ENCODE assay signal across 8 cellular contexts in the genomic region with DNA sequence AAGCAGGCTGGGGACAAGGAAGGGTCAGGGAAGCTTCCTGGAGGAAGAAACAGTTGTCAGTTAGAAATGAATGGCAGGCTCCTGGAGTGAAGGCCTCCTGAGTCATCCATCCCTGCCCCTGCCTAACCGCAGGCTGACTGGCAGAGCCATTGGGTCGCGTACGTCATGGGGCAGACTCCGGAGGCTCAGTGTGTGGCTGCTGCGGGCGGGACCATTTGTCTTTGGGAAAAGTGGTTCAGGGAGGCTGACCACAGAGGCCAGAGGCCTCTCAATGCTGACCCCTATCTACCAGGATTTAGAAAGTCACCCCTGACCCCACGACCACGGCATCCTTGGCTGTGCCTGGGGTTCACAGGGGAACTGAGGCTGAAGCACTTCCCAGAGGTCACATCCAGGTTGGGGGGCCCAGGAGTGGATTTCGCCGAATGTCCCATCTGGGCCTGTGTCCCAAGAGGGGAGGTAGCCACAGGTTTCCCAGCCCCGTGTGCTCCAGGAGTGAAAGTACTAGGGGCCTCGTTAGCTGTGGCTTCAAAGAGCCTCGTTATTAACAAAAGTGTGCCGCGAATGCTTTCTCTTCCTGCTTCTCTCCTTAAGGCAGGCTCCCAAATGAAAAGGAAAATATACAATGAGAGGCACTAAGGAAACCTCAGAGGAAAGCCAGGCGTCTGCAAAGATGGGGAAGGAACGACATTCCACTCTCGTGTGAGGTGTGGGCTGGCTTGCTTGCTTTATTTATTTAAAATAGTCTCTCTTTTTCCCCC. TPM values are rescaled to one million over a fixed set of nuclear protein-coding genes. Genes with fewer than 3 reads are reported as not detected.
DNase-seq lines count a peak whose midpoint lies in the region; ATAC-seq lines count a peak whose summit lies in the region.

No MANE protein-coding gene starts in this region.

- CTCF ChIA-PET in naive thymus-derived CD4-positive, alpha-beta T cell (lab: Charles Lee) = no interaction called here

- DNase-seq in CMK (ENCODE audit: low read depth) = peak; percentile 56
- DNase-seq in MV-4-11 (lab: John Stamatoyannopoulos, UW) = peak; percentile 91
- DNase-seq in caudate nucleus (lab: John Stamatoyannopoulos, UW) = peak in 17 of 61 donors; percentile 20 to 56 (median 45)
- DNase-seq in naive thymus-derived CD4-positive, alpha-beta T cell = no peak
- no peak for DNase-seq in activated T-cell treated with anti-CD3 and anti-CD28 coated beads, Interleukin-2, amount 50 U/mL, for 72 hours
- DNase-seq in stimulated activated effector memory CD8-positive, alpha-beta T cell treated with anti-CD3 and anti-CD28 coated beads, Interleukin-12 subunit alpha, Interleukin-12 subunit beta, amount 100 ng/mL, for 72 hours (ENCODE audit: low spot score in 2 of 2) = no peak
- DNase-seq in stimulated activated naive B cell treated with anti-CD40 and anti-IgM and Interleukin-4, amounts not matched to agents 10 μg/mL and 1 μg/mL and 100 μg/mL, for 72 hours = no peak

- H3K27me3 Mint-ChIP-seq in naive thymus-derived CD4-positive, alpha-beta T cell = no peaks in the 10 kb centered on the region
- H3K27me3 Mint-ChIP-seq in activated T-cell treated with anti-CD3 and anti-CD28 coated beads, Interleukin-2, amount 50 U/mL, for 72 hours (ENCODE audit: low read depth) = no peaks in the 10 kb centered on the region
- no peaks in the 10 kb centered on the region for H3K27me3 Mint-ChIP-seq in stimulated activated naive B cell treated with anti-CD40 and anti-IgM and Interleukin-4, amounts not matched to agents 10 μg/mL and 1 μg/mL and 100 μg/mL, for 72 hours

- H3K4me1 ChIP-seq in naive thymus-derived CD4-positive, alpha-beta T cell (ENCODE audit: control insufficient read depth in 2 of 2, insufficient read depth in 2 of 2, low read length in 2 of 2) = no peaks in the 10 kb centered on the region

- H3K27ac Mint-ChIP-seq in naive thymus-derived CD4-positive, alpha-beta T cell = no peak overlapping the region
- no peak overlapping the region for H3K27ac Mint-ChIP-seq in activated T-cell treated with anti-CD3 and anti-CD28 coated beads, Interleukin-2, amount 50 U/mL, for 72 hours
- no peak overlapping the region for H3K27ac Mint-ChIP-seq in stimulated activated effector memory CD8-positive, alpha-beta T cell treated with anti-CD3 and anti-CD28 coated beads, Interleukin-12 subunit alpha, Interleukin-12 subunit beta, amount 100 ng/mL, for 72 hours
- H3K27ac Mint-ChIP-seq in stimulated activated naive B cell treated with anti-CD40 and anti-IgM and Interleukin-4, amounts not matched to agents 10 μg/mL and 1 μg/mL and 100 μg/mL, for 72 hours = no peak overlapping the region

- no peak overlapping the region for H3K4me3 Mint-ChIP-seq in naive thymus-derived CD4-positive, alpha-beta T cell
- H3K4me3 Mint-ChIP-seq in activated T-cell treated with anti-CD3 and anti-CD28 coated beads, Interleukin-2, amount 50 U/mL, for 72 hours = no peak overlapping the region
- no peak overlapping the region for H3K4me3 Mint-ChIP-seq in stimulated activated effector memory CD8-positive, alpha-beta T cell treated with anti-CD3 and anti-CD28 coated beads, Interleukin-12 subunit alpha, Interleukin-12 subunit beta, amount 100 ng/mL, for 72 hours
- H3K4me3 Mint-ChIP-seq in stimulated activated naive B cell treated with anti-CD40 and anti-IgM and Interleukin-4, amounts not matched to agents 10 μg/mL and 1 μg/mL and 100 μg/mL, for 72 hours = no peak overlapping the region

- no peaks in the 10 kb centered on the region for H3K9me3 ChIP-seq in naive thymus-derived CD4-positive, alpha-beta T cell (ENCODE audit: control insufficient read depth in 2 of 3, low read length in 3 of 3)

- no peaks in the 10 kb centered on the region for H3K36me3 ChIP-seq in naive thymus-derived CD4-positive, alpha-beta T cell (ENCODE audit: control insufficient read depth in 2 of 3, insufficient read depth in 3 of 3, low read length in 3 of 3)

- H3K9me3 Mint-ChIP-seq in naive thymus-derived CD4-positive, alpha-beta T cell = no peaks in the 10 kb centered on the region
- no peaks in the 10 kb centered on the region for H3K9me3 Mint-ChIP-seq in activated T-cell treated with anti-CD3 and anti-CD28 coated beads, Interleukin-2, amount 50 U/mL, for 72 hours
- H3K9me3 Mint-ChIP-seq in stimulated activated effector memory CD8-positive, alpha-beta T cell treated with anti-CD3 and anti-CD28 coated beads, Interleukin-12 subunit alpha, Interleukin-12 subunit beta, amount 100 ng/mL, for 72 hours = no peaks in the 10 kb centered on the region
- H3K9me3 Mint-ChIP-seq in stimulated activated naive B cell treated with anti-CD40 and anti-IgM and Interleukin-4, amounts not matched to agents 10 μg/mL and 1 μg/mL and 100 μg/mL, for 72 hours = peaks cover 0 to 1% of the 10 kb centered on the region in 2 donors

- no peak overlapping the region for H3K4me3 ChIP-seq in naive thymus-derived CD4-positive, alpha-beta T cell (ENCODE audit: low read length)

- no peaks in the 10 kb centered on the region for H3K36me3 Mint-ChIP-seq in naive thymus-derived CD4-positive, alpha-beta T cell
- H3K36me3 Mint-ChIP-seq in activated T-cell treated with anti-CD3 and anti-CD28 coated beads, Interleukin-2, amount 50 U/mL, for 72 hours (ENCODE audit: insufficient read depth in 2 of 2) = no peaks in the 10 kb centered on the region
- H3K36me3 Mint-ChIP-seq in stimulated activated effector memory CD8-positive, alpha-beta T cell treated with anti-CD3 and anti-CD28 coated beads, Interleukin-12 subunit alpha, Interleukin-12 subunit beta, amount 100 ng/mL, for 72 hours = no peaks in the 10 kb centered on the region
- no peaks in the 10 kb centered on the region for H3K36me3 Mint-ChIP-seq in stimulated activated naive B cell treated with anti-CD40 and anti-IgM and Interleukin-4, amounts not matched to agents 10 μg/mL and 1 μg/mL and 100 μg/mL, for 72 hours

- peak overlapping the region; percentile 81 for H3K27ac ChIP-seq in caudate nucleus (ENCODE audit: low read depth, low read length)
- no peak overlapping the region for H3K27ac ChIP-seq in naive thymus-derived CD4-positive, alpha-beta T cell (ENCODE audit: low read depth, low read length)

- H3K4me1 Mint-ChIP-seq in naive thymus-derived CD4-positive, alpha-beta T cell = peaks cover 0 to 7% (median 0%) of the 10 kb centered on the region in 7 donors
- no peaks in the 10 kb centered on the region for H3K4me1 Mint-ChIP-seq in activated T-cell treated with anti-CD3 and anti-CD28 coated beads, Interleukin-2, amount 50 U/mL, for 72 hours (ENCODE audit: low read depth)
- H3K4me1 Mint-ChIP-seq in stimulated activated effector memory CD8-positive, alpha-beta T cell treated with anti-CD3 and anti-CD28 coated beads, Interleukin-12 subunit alpha, Interleukin-12 subunit beta, amount 100 ng/mL, for 72 hours = peaks cover 6% of the 10 kb centered on the region
- H3K4me1 Mint-ChIP-seq in stimulated activated naive B cell treated with anti-CD40 and anti-IgM and Interleukin-4, amounts not matched to agents 10 μg/mL and 1 μg/mL and 100 μg/mL, for 72 hours = no peaks in the 10 kb centered on the region

- intact Hi-C loops in naive thymus-derived CD4-positive, alpha-beta T cell (cut with micrococcal nuclease) = no loop called here

- POLR2A ChIA-PET in naive thymus-derived CD4-positive, alpha-beta T cell (lab: Charles Lee) = no interaction called here

- ATAC-seq in naive thymus-derived CD4-positive, alpha-beta T cell = peak; percentile 75
- no peak for ATAC-seq in activated T-cell treated with anti-CD3 and anti-CD28 coated beads, Interleukin-2, amount 50 U/mL, for 72 hours (replicated peaks in 1 of 2)
- no peak for ATAC-seq in stimulated activated effector memory CD8-positive, alpha-beta T cell treated with anti-CD3 and anti-CD28 coated beads, Interleukin-12 subunit alpha, Interleukin-12 subunit beta, amount 100 ng/mL, for 72 hours
- ATAC-seq in stimulated activated naive B cell treated with anti-CD40 and anti-IgM and Interleukin-4, amounts not matched to agents 10 μg/mL and 1 μg/mL and 100 μg/mL, for 72 hours (replicated peaks) = no peak
- no peak for ATAC-seq in HG02759 (IDR thresholded peaks at IDR 0.05; ENCODE audit: unreplicated experiment)

- no peaks in the 10 kb centered on the region for H3K27me3 ChIP-seq in naive thymus-derived CD4-positive, alpha-beta T cell (ENCODE audit: control insufficient read depth in 2 of 2, insufficient read depth in 2 of 2, low read length in 2 of 2)

RNA-seq across cellular contexts. Expression of a gene that starts 58.9 kb away (rescaled TPM):
- total RNA-seq in naive thymus-derived CD4-positive, alpha-beta T cell = not detected
- polyA plus RNA-seq in naive thymus-derived CD4-positive, alpha-beta T cell = under 1 TPM; 0.05 to 0.12 TPM
- total RNA-seq in activated T-cell treated with anti-CD3 and anti-CD28 coated beads, Interleukin-2, amount 50 U/mL, for 72 hours = 1 to 10 TPM in 1 of 2 donors, under 1 TPM in 1; 0.19 to 1.4 TPM

Comparison
In these comparisons a context has a peak if more than half of its experiments do, and no peak if none do; other contexts are left out.
1. DNase-seq: peak in CMK (single experiment) and MV-4-11 (single experiment); none in naive thymus-derived CD4-positive, alpha-beta T cell (0 of 9), activated T-cell treated with anti-CD3 and anti-CD28 coated beads, Interleukin-2, amount 50 U/mL, for 72 hours (0 of 2), stimulated activated effector memory CD8-positive, alpha-beta T cell treated with anti-CD3 and anti-CD28 coated beads, Interleukin-12 subunit alpha, Interleukin-12 subunit beta, amount 100 ng/mL, for 72 hours (0 of 2) and stimulated activated naive B cell treated with anti-CD40 and anti-IgM and Interleukin-4, amounts not matched to agents 10 μg/mL and 1 μg/mL and 100 μg/mL, for 72 hours (single experiment).